In genomic region chr6:28782113-28782673, GRCh38 we compare ENCODE assay signal across 1 cellular context.
A peak's percentile ranks its signal among the peaks of the same experiment; 100 is the strongest.
TF ChIP-seq lines count a peak whose summit lies in the region.

No MANE protein-coding gene starts in this region.

TF ChIP-seq in K562, 482 proteins besides CTCF, POLR2A, EP300 and RAD21 (continued from another document):
- TF ChIP-seq HBP1 (CRISPR knock-in tag; IDR thresholded peaks at IDR 0.05) (no peak), KAT8 (IDR thresholded peaks at IDR 0.05; ENCODE audit: low read depth) (peak; percentile 10; the same call in 1 of the 2 replicates), ZNF121 (CRISPR knock-in tag; conservative IDR thresholded peaks at IDR 0.05) (no peak), POLR2G (IDR thresholded peaks at IDR 0.05; ENCODE audit: low read depth, low read length) (no peak), ZNF354B (CRISPR knock-in tag; IDR thresholded peaks at IDR 0.05) (no peak), AFF1 (IDR thresholded peaks at IDR 0.05; ENCODE audit: low read depth in 1 of 2, partially characterized antibody in 2 of 2) (peak in 1 of 2 experiments; percentile 65), SMARCC2 (IDR thresholded peaks at IDR 0.05; ENCODE audit: low read depth) (no peak; the same call in 1 of the 2 replicates), DPF2 (IDR thresholded peaks at IDR 0.05) (0 out of 2 replicates have a peak, but pooled peaks have one; percentile 22), ZNF316 (IDR thresholded peaks at IDR 0.05) (peak; percentile 20; the same call in 1 of the 2 replicates), BCOR (IDR thresholded peaks at IDR 0.05) (0 out of 2 replicates have a peak, but pooled peaks have one; percentile 11), LCOR (CRISPR knock-in tag; IDR thresholded peaks at IDR 0.05) (no peak), NBN (IDR thresholded peaks at IDR 0.05; ENCODE audit: low read depth) (0 out of 2 replicates have a peak, but pooled peaks have one; percentile 51), SMARCA4 (IDR thresholded peaks at IDR 0.05) (0 out of 2 replicates have a peak, but pooled peaks have one; percentile 2), THRAP3 (IDR thresholded peaks at IDR 0.05; ENCODE audit: borderline replicate concordance) (0 out of 2 replicates have a peak, but pooled peaks have one; percentile 46), MTA1 (IDR thresholded peaks at IDR 0.05; ENCODE audit: borderline replicate concordance) (peak; percentile 72; the same call in 1 of the 2 replicates), KDM1A (IDR thresholded peaks at IDR 0.05) (0 out of 4 replicates have a peak, but pooled peaks of 1 of the 2 experiments have one; percentile 13), UBTF (IDR thresholded peaks at IDR 0.05; ENCODE audit: borderline replicate concordance in 1 of 2, low read depth in 2 of 2, low read length in 2 of 2) (no peak), ZNF830 (CRISPR knock-in tag; IDR thresholded peaks at IDR 0.05) (no peak), YY1 (IDR thresholded peaks at IDR 0.05; ENCODE audit: borderline replicate concordance in 1 of 3, control insufficient read depth in 1 of 3, extremely low read depth in 1 of 3, insufficient read depth in 3 of 3, insufficient read length in 1 of 3, insufficient replicate concordance in 2 of 3, low read depth in 1 of 3, low read length in 2 of 3) (peak in 1 of 3 experiments; percentile 2), EP400 (IDR thresholded peaks at IDR 0.05) (0 out of 2 replicates have a peak, but pooled peaks have one; percentile 30), MIER1 (IDR thresholded peaks at IDR 0.05; ENCODE audit: low read depth) (peak; percentile 56; the same call in 1 of the 2 replicates), ZNF780A (CRISPR knock-in tag; IDR thresholded peaks at IDR 0.05) (no peak), HDAC3 (IDR thresholded peaks at IDR 0.05; ENCODE audit: borderline replicate concordance, partially characterized antibody) (peak; percentile 38), TOE1 (IDR thresholded peaks at IDR 0.05; ENCODE audit: borderline replicate concordance) (0 out of 2 replicates have a peak, but pooled peaks have one; percentile 11), TOE1 (CRISPR knock-in tag; IDR thresholded peaks at IDR 0.05; ENCODE audit: borderline replicate concordance, low read depth) (no peak), TAF9B (IDR thresholded peaks at IDR 0.05; ENCODE audit: partially characterized antibody) (peak; percentile 27), BRD9 (IDR thresholded peaks at IDR 0.05; ENCODE audit: low read depth, partially characterized antibody) (peak; percentile 26), MNT (conservative IDR thresholded peaks at IDR 0.05) (0 out of 4 replicates have a peak, but pooled peaks of 1 of the 2 experiments have one; percentile 13), RBBP5 (IDR thresholded peaks at IDR 0.05; ENCODE audit: borderline replicate concordance, insufficient read depth, low read length, poor library complexity, severe bottlenecking) (no peak), ARID1B (IDR thresholded peaks at IDR 0.05) (peak; percentile 42), ETV1 (tag; conservative IDR thresholded peaks at IDR 0.05; ENCODE audit: low read depth) (0 out of 2 replicates have a peak, but pooled peaks have one; percentile 36), C11orf30 (IDR thresholded peaks at IDR 0.05; ENCODE audit: low read depth) (peak; percentile 2; the same call in 1 of the 2 replicates)
- TF ChIP-seq, protein P1, sequence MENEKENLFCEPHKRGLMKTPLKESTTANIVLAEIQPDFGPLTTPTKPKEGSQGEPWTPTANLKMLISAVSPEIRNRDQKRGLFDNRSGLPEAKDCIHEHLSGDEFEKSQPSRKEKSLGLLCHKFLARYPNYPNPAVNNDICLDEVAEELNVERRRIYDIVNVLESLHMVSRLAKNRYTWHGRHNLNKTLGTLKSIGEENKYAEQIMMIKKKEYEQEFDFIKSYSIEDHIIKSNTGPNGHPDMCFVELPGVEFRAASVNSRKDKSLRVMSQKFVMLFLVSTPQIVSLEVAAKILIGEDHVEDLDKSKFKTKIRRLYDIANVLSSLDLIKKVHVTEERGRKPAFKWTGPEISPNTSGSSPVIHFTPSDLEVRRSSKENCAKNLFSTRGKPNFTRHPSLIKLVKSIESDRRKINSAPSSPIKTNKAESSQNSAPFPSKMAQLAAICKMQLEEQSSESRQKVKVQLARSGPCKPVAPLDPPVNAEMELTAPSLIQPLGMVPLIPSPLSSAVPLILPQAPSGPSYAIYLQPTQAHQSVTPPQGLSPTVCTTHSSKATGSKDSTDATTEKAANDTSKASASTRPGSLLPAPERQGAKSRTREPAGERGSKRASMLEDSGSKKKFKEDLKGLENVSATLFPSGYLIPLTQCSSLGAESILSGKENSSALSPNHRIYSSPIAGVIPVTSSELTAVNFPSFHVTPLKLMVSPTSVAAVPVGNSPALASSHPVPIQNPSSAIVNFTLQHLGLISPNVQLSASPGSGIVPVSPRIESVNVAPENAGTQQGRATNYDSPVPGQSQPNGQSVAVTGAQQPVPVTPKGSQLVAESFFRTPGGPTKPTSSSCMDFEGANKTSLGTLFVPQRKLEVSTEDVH (IDR thresholded peaks at IDR 0.05; ENCODE audit: low read depth, partially characterized antibody) = peak; percentile 2
- TF ChIP-seq, protein P2, sequence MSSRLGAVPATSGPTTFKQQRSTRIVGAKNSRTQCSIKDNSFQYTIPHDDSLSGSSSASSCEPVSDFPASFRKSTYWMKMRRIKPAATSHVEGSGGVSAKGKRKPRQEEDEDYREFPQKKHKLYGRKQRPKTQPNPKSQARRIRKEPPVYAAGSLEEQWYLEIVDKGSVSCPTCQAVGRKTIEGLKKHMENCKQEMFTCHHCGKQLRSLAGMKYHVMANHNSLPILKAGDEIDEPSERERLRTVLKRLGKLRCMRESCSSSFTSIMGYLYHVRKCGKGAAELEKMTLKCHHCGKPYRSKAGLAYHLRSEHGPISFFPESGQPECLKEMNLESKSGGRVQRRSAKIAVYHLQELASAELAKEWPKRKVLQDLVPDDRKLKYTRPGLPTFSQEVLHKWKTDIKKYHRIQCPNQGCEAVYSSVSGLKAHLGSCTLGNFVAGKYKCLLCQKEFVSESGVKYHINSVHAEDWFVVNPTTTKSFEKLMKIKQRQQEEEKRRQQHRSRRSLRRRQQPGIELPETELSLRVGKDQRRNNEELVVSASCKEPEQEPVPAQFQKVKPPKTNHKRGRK (tag; IDR thresholded peaks at IDR 0.05) = peak; percentile 96
- TF ChIP-seq, protein P3, sequence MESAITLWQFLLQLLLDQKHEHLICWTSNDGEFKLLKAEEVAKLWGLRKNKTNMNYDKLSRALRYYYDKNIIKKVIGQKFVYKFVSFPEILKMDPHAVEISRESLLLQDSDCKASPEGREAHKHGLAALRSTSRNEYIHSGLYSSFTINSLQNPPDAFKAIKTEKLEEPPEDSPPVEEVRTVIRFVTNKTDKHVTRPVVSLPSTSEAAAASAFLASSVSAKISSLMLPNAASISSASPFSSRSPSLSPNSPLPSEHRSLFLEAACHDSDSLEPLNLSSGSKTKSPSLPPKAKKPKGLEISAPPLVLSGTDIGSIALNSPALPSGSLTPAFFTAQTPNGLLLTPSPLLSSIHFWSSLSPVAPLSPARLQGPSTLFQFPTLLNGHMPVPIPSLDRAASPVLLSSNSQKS (CRISPR knock-in tag; IDR thresholded peaks at IDR 0.05) = no peak
- TF ChIP-seq, protein P4, sequence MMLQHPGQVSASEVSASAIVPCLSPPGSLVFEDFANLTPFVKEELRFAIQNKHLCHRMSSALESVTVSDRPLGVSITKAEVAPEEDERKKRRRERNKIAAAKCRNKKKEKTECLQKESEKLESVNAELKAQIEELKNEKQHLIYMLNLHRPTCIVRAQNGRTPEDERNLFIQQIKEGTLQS (IDR thresholded peaks at IDR 0.05) = no peak
- TF ChIP-seq, protein P4 (CRISPR knock-in tag; conservative IDR thresholded peaks at IDR 0.05) = no peak
